8 cellular contexts compared by ENCODE assay signal in the genomic region with DNA sequence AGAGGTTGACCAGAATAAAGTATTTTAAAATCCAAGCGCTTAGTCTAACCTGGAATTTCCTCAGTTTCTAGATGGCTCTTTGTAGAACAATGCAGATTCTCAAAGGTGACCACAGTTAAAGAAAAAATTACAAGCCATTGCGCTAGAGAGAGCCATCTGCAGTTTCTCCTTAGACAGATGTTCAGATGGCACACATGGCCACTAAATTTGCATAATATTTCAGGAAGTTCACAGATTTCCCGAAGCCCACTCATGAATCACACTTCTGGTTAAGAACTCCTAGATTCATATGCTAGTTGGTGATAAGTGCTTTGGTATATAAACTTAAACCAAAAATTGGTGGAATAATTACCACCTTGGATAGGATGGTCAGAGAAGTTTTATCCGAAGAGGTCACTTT. TPM values are rescaled to one million over a fixed set of nuclear protein-coding genes. Genes with fewer than 3 reads are reported as not detected.
DNase-seq lines count a peak whose midpoint lies in the region; ATAC-seq and TF ChIP-seq lines count a peak whose summit lies in the region.

No MANE protein-coding gene starts in this region.

- no peaks in the 10 kb centered on the region for H3K9me3 ChIP-seq in PC-9 (ENCODE audit: insufficient read depth, low read depth)
- H3K9me3 ChIP-seq in esophagus (ENCODE audit: control insufficient read depth in 2 of 2, insufficient read depth in 1 of 2, low read depth in 1 of 2, low read length in 1 of 2): no peaks in the 10 kb centered on the region

- no peaks in the 10 kb centered on the region for H3K9me2 ChIP-seq in PC-9 (ENCODE audit: insufficient read depth)

- H3K4me2 ChIP-seq in PC-9: peak overlapping the region; percentile 91

- H3K4me3 ChIP-seq in ACC112 (ENCODE audit: low read depth, low read length) (peak overlapping the region; percentile 85), PC-9 (peak overlapping the region; percentile 86), esophagus (ENCODE audit: low read depth in 1 of 2, low read length in 2 of 2) (peak overlapping the region; percentile 74 to 93)

- no peaks in the 10 kb centered on the region for H3F3A ChIP-seq in PC-9 (ENCODE audit: insufficient read depth, low read depth)

- intact Hi-C loops in PC-9 (cut with micrococcal nuclease; ENCODE audit: unreplicated experiment): loop anchor here (5.0 kb wide), 1 partner anchor 111 kb away; a partner anchor contains a TSS

- H3K27ac ChIP-seq in ACC112 (ENCODE audit: low read depth, low read length) (no peak overlapping the region), PC-9 (peak overlapping the region; percentile 84), esophagus (ENCODE audit: low read depth in 2 of 2, low read length in 1 of 2) (peak overlapping the region; percentile 77 to 92)

- BruUV-seq in PC-9 (replicated peaks; lab: Mats Ljungman, UMichigan): no TSS peak

- H3K27me3 ChIP-seq in ACC112 (ENCODE audit: insufficient read depth, low read length): no peaks in the 10 kb centered on the region
- 0 out of 2 replicates have a peak, but pooled peaks cover 10% of the 10 kb centered on the region for H3K27me3 ChIP-seq in PC-9 (ENCODE audit: insufficient read depth, low read depth)
- H3K27me3 ChIP-seq in esophagus (ENCODE audit: control insufficient read depth in 1 of 2, insufficient read depth in 2 of 2, low read length in 2 of 2): no peaks in the 10 kb centered on the region

- H2AFZ ChIP-seq in ACC112 (ENCODE audit: low read length, unreplicated experiment): peak overlapping the region; percentile 87
- H2AFZ ChIP-seq in PC-9: peak overlapping the region; percentile 99

- peak; percentile 24 for ATAC-seq in GM19455 (IDR thresholded peaks at IDR 0.05; ENCODE audit: unreplicated experiment)
- peak; percentile 38 for ATAC-seq in omental fat pad (ENCODE audit: low FRiP score)
- ATAC-seq in GM21717 (IDR thresholded peaks at IDR 0.05; ENCODE audit: unreplicated experiment): no peak
- ATAC-seq in HG02884 (IDR thresholded peaks at IDR 0.05; ENCODE audit: unreplicated experiment): no peak

- peaks cover 50% of the 10 kb centered on the region for H3K79me2 ChIP-seq in ACC112 (ENCODE audit: control insufficient read depth, insufficient read depth, low read length, unreplicated experiment)
- H3K79me2 ChIP-seq in PC-9 (ENCODE audit: low read depth): peaks cover 30% of the 10 kb centered on the region

- DNase-seq in PC-9 (no peak), omental fat pad (ENCODE audit: low spot score) (no peak)
- no peak for DNase-seq in activated CD4-positive, CD25-positive, alpha-beta regulatory T cell (lab: John Stamatoyannopoulos, UW)

- POLR2A ChIA-PET in PC-9 (lab: Charles Lee; ENCODE audit: unreplicated experiment): interaction anchor here (0.6 kb wide), 2 partner anchors 47 to 326 kb away, joined by 4 to 5 read pairs; no protein-coding TSS in a partner anchor

- H3K4me1 ChIP-seq in ACC112 (ENCODE audit: control insufficient read depth, insufficient read depth, low read length, unreplicated experiment) (peaks cover 19% of the 10 kb centered on the region), PC-9 (replicated peaks; ENCODE audit: insufficient read depth) (peaks cover 19% of the 10 kb centered on the region), esophagus (ENCODE audit: control insufficient read depth in 2 of 2, insufficient read depth in 2 of 2, low read length in 1 of 2) (no peaks in the 10 kb centered on the region)

- TF ChIP-seq CTCF in PC-9 (conservative IDR thresholded peaks at IDR 0.05) (no peak), omental fat pad (IDR thresholded peaks at IDR 0.05) (no peak)

- CTCF ChIA-PET in PC-9 (lab: Charles Lee): interaction anchor here (0.6 to 1.2 kb wide), 4 partner anchors 18 to 1348 kb away, joined by 3 to 12 read pairs (median 3); no protein-coding TSS in a partner anchor

- no peaks in the 10 kb centered on the region for H4K20me1 ChIP-seq in PC-9 (ENCODE audit: insufficient read depth)

- H3K36me3 ChIP-seq in ACC112 (ENCODE audit: insufficient read depth, low read length) (no peaks in the 10 kb centered on the region), PC-9 (ENCODE audit: low read depth) (no peaks in the 10 kb centered on the region), esophagus (ENCODE audit: control insufficient read depth in 2 of 2, insufficient read depth in 2 of 2, low read length in 1 of 2) (no peaks in the 10 kb centered on the region)

- 26 to 39% methylated on average over 4 of the region's 4 CpGs for WGBS in esophagus, 2 donors

RNA-seq across cellular contexts. Expression of a gene that starts 0.8 kb away (rescaled TPM):
- 2.1 and 3.0 TPM in 2 replicates for total RNA-seq in PC-9 (2021)
- polyA plus RNA-seq in esophagus: under 1 TPM; 0.36 to 0.75 TPM
- 1 to 10 TPM in 2 of 4 donors, under 1 TPM in 2; 0.47 to 4.8 (median 2.1) TPM for total RNA-seq in omental fat pad

RNA-seq across cellular contexts. Expression of a gene that starts 0.8 kb away (rescaled TPM):
- 139 and 192 TPM in 2 replicates for total RNA-seq in PC-9 (2021)
- polyA plus RNA-seq in esophagus: 10 to 100 TPM; 43.5 to 69.3 TPM
- total RNA-seq in omental fat pad: 10 to 100 TPM; 20.5 to 39.6 (median 29.1) TPM

Comparison
In these comparisons a context has a peak if more than half of its experiments do, and no peak if none do; other contexts are left out.
1. ATAC-seq: peak in GM19455 (single experiment) and omental fat pad (single experiment); none in GM21717 (single experiment) and HG02884 (single experiment).
2. Peak in every context shown above with its lines, with median percentiles within 50 percentile points of each other: H3K4me3 ChIP-seq.